ENCODE assay signal across 34 cellular contexts in genomic region chr11:123284454-123284853, GRCh38.
"Had no signal": no experiment of that assay in that cellular context is flagged by ENCODE, and none has a peak within 500 bp of the region (broad histone marks: within the 10 kb centered on the region; RNA-seq: fewer than 3 reads in every experiment).

No MANE protein-coding gene starts in this region.

- ATAC-seq: activated CD4-positive, alpha-beta T cell treated with anti-CD3 and anti-CD28 coated beads for 36 hours; activated CD8-positive, alpha-beta memory T cell treated with anti-CD3 and anti-CD28 coated beads, Interleukin-2, amount 10 ng/mL, durations not matched to agents 7 days and 5 days; activated CD8-positive, alpha-beta T cell treated with anti-CD3 and anti-CD28 coated beads, Interleukin-2, amount 10 ng/mL, durations not matched to agents 7 days and 5 days; activated naive CD4-positive, alpha-beta T cell treated with anti-CD3 and anti-CD28 coated beads, Interleukin-2, amount 50 U/mL, for 72 hours; activated T-cell treated with anti-CD3 and anti-CD28 coated beads, Interleukin-2, amount 50 U/mL, for 72 hours; effector memory CD8-positive, alpha-beta T cell; foreskin keratinocyte; gastrocnemius medialis; heart left ventricle; T-helper 17 cell had no signal

- H3K36me3 ChIP-seq: ascending aorta, breast epithelium, cardiac muscle cell, esophagus muscularis mucosa, gastrocnemius medialis, heart left ventricle had no signal

- H3K4me3 ChIP-seq: ascending aorta, breast epithelium, cardiac muscle cell, coronary artery, dorsolateral prefrontal cortex, esophagus muscularis mucosa, gastrocnemius medialis, heart left ventricle had no signal

- DNase-seq: activated CD4-positive, alpha-beta memory T cell treated with anti-CD3 and anti-CD28 coated beads for 36 hours; activated CD4-positive, alpha-beta T cell treated with anti-CD3 and anti-CD28 coated beads for 36 hours; activated CD4-positive, alpha-beta T cell treated with anti-CD3 and anti-CD28 coated beads, Interleukin-2, amount 10 ng/mL, durations not matched to agents 24 days and 14 days; activated CD4-positive, CD25-positive, alpha-beta regulatory T cell; activated CD4-positive, CD25-positive, alpha-beta regulatory T cell treated with anti-CD3 and anti-CD28 coated beads, Interleukin-2, amount 50 U/mL, for 72 hours; activated CD8-positive, alpha-beta memory T cell treated with anti-CD3 and anti-CD28 coated beads, Interleukin-2, amount 10 ng/mL, durations not matched to agents 7 days and 5 days; activated CD8-positive, alpha-beta memory T cell treated with anti-CD3 and anti-CD28 coated beads, Interleukin-2, amount 50 U/mL, for 4 hours; activated CD8-positive, alpha-beta T cell treated with anti-CD3 and anti-CD28 coated beads, Interleukin-2, amount 10 ng/mL, durations not matched to agents 7 days and 5 days; activated gamma-delta T cell; activated naive CD4-positive, alpha-beta T cell; activated naive CD4-positive, alpha-beta T cell treated with anti-CD3 and anti-CD28 coated beads, Interleukin-2, amount 10 ng/mL, durations not matched to agents 7 days and 5 days; activated naive CD8-positive, alpha-beta T cell treated with anti-CD3 and anti-CD28 coated beads, Interleukin-2, amount 10 ng/mL, durations not matched to agents 7 days and 5 days; activated T-cell treated with anti-CD3 and anti-CD28 coated beads, Interleukin-2, amount 50 U/mL, for 1 hour; activated T-cell treated with anti-CD3 and anti-CD28 coated beads, Interleukin-2, amount 50 U/mL, for 72 hours; central memory CD4-positive, alpha-beta T cell; dorsolateral prefrontal cortex; effector CD4-positive, alpha-beta T cell; effector memory CD8-positive, alpha-beta T cell; erythroblast; foreskin keratinocyte; gastrocnemius medialis; glutamatergic neuron; heart left ventricle; T-helper 17 cell; T1000 had no signal

- H3K4me1 Mint-ChIP-seq: activated CD4-positive, alpha-beta T cell treated with anti-CD3 and anti-CD28 coated beads for 36 hours; activated CD4-positive, alpha-beta T cell treated with anti-CD3 and anti-CD28 coated beads, Interleukin-2, amount 10 ng/mL, durations not matched to agents 24 days and 14 days; activated CD8-positive, alpha-beta memory T cell treated with anti-CD3 and anti-CD28 coated beads, Interleukin-2, amount 10 ng/mL, durations not matched to agents 7 days and 5 days; activated naive CD4-positive, alpha-beta T cell treated with anti-CD3 and anti-CD28 coated beads, Interleukin-2, amount 10 ng/mL, durations not matched to agents 7 days and 5 days; activated naive CD8-positive, alpha-beta T cell treated with anti-CD3 and anti-CD28 coated beads, Interleukin-2, amount 10 ng/mL, durations not matched to agents 7 days and 5 days; brain; T-helper 17 cell had no signal

- H3K4me1 ChIP-seq: ascending aorta, breast epithelium, esophagus muscularis mucosa, foreskin keratinocyte, gastrocnemius medialis, heart left ventricle had no signal

- H3K27ac ChIP-seq: ascending aorta, breast epithelium, cardiac muscle cell, coronary artery, dorsolateral prefrontal cortex, esophagus muscularis mucosa, foreskin keratinocyte, gastrocnemius medialis, heart left ventricle had no signal

- H3K9me3 ChIP-seq: ascending aorta, breast epithelium, gastrocnemius medialis had no signal

- H3K36me3 Mint-ChIP-seq: activated CD4-positive, alpha-beta memory T cell treated with anti-CD3 and anti-CD28 coated beads for 36 hours; activated CD8-positive, alpha-beta memory T cell treated with anti-CD3 and anti-CD28 coated beads, Interleukin-2, amount 10 ng/mL, durations not matched to agents 7 days and 5 days; activated naive CD4-positive, alpha-beta T cell treated with anti-CD3 and anti-CD28 coated beads, Interleukin-2, amount 10 ng/mL, durations not matched to agents 7 days and 5 days; activated naive CD4-positive, alpha-beta T cell treated with anti-CD3 and anti-CD28 coated beads, Interleukin-2, amount 50 U/mL, for 72 hours; activated naive CD8-positive, alpha-beta T cell treated with anti-CD3 and anti-CD28 coated beads, Interleukin-2, amount 10 ng/mL, durations not matched to agents 7 days and 5 days; brain had no signal

- H3K4me3 Mint-ChIP-seq: activated CD4-positive, alpha-beta memory T cell treated with anti-CD3 and anti-CD28 coated beads for 36 hours; activated CD4-positive, alpha-beta T cell treated with anti-CD3 and anti-CD28 coated beads for 36 hours; activated CD4-positive, alpha-beta T cell treated with anti-CD3 and anti-CD28 coated beads, Interleukin-2, amount 10 ng/mL, durations not matched to agents 24 days and 14 days; activated CD8-positive, alpha-beta memory T cell treated with anti-CD3 and anti-CD28 coated beads, Interleukin-2, amount 10 ng/mL, durations not matched to agents 7 days and 5 days; activated CD8-positive, alpha-beta T cell treated with anti-CD3 and anti-CD28 coated beads, Interleukin-2, amount 10 ng/mL, durations not matched to agents 7 days and 5 days; activated naive CD4-positive, alpha-beta T cell treated with anti-CD3 and anti-CD28 coated beads, Interleukin-2, amount 10 ng/mL, durations not matched to agents 7 days and 5 days; activated naive CD8-positive, alpha-beta T cell treated with anti-CD3 and anti-CD28 coated beads, Interleukin-2, amount 10 ng/mL, durations not matched to agents 7 days and 5 days; activated T-cell treated with anti-CD3 and anti-CD28 coated beads, Interleukin-2, amount 50 U/mL, for 72 hours; brain; dendritic cell treated with granulocyte-macrophage colony-stimulating factor and Interleukin-4, amounts not matched to agents 40 ng/mL and 50 ng/mL, for 4 days; effector memory CD8-positive, alpha-beta T cell; T-helper 17 cell; T-helper 2 cell treated with Interferon-gamma antibody and Interleukin-4, amounts not matched to agents 5 μg/mL and 100 μg/mL, for 36 hours had no signal

- H3K27me3 ChIP-seq: ascending aorta, breast epithelium had no signal

- H3K9me3 Mint-ChIP-seq: activated naive CD4-positive, alpha-beta T cell treated with anti-CD3 and anti-CD28 coated beads, Interleukin-2, amount 50 U/mL, for 72 hours; activated T-cell treated with anti-CD3 and anti-CD28 coated beads, Interleukin-2, amount 50 U/mL, for 72 hours; dendritic cell treated with granulocyte-macrophage colony-stimulating factor and Interleukin-4, amounts not matched to agents 40 ng/mL and 50 ng/mL, for 4 days; effector memory CD8-positive, alpha-beta T cell; T-helper 2 cell treated with Interferon-gamma antibody and Interleukin-4, amounts not matched to agents 5 μg/mL and 100 μg/mL, for 36 hours had no signal
